Comparison of ENCODE assay signal across 1 cellular context in genomic region chr16:67893791-67894399, GRCh38.
TF ChIP-seq lines count a peak whose summit lies in the region.

No MANE protein-coding gene starts in this region.

TF ChIP-seq in HepG2, 621 proteins besides CTCF, POLR2A, EP300 and RAD21 (continued from another document and continues in another):
- TF ChIP-seq DMTF1 (CRISPR knock-in tag; IDR thresholded peaks at IDR 0.05) (no peak), ZNF18 (CRISPR knock-in tag; IDR thresholded peaks at IDR 0.05; ENCODE audit: insufficient replicate concordance) (no peak), MEIS2 (CRISPR knock-in tag; IDR thresholded peaks at IDR 0.05) (no peak), ZGPAT (CRISPR knock-in tag; IDR thresholded peaks at IDR 0.05) (no peak; the same call in 1 of the 2 replicates), DNMT3B (CRISPR knock-in tag; conservative IDR thresholded peaks at IDR 0.05) (no peak), HMGXB3 (CRISPR knock-in tag; IDR thresholded peaks at IDR 0.05; ENCODE audit: borderline replicate concordance) (no peak), KDM3A (CRISPR knock-in tag; IDR thresholded peaks at IDR 0.05; ENCODE audit: low read depth) (no peak), ZNF430 (CRISPR knock-in tag; IDR thresholded peaks at IDR 0.05) (no peak), MLX (CRISPR knock-in tag; IDR thresholded peaks at IDR 0.05) (no peak), GFI1 (CRISPR knock-in tag; IDR thresholded peaks at IDR 0.05; ENCODE audit: borderline replicate concordance) (no peak), MYPOP (CRISPR knock-in tag; IDR thresholded peaks at IDR 0.05) (peak; percentile 52; the same call in 1 of the 2 replicates), ZNF720 (CRISPR knock-in tag; IDR thresholded peaks at IDR 0.05) (no peak), ZNF503 (CRISPR knock-in tag; IDR thresholded peaks at IDR 0.05) (no peak), ZNF800 (CRISPR knock-in tag; IDR thresholded peaks at IDR 0.05) (no peak; the same call in 1 of the 2 replicates), HIC2 (CRISPR knock-in tag; IDR thresholded peaks at IDR 0.05; ENCODE audit: low read depth) (no peak), CEBPG (CRISPR knock-in tag; IDR thresholded peaks at IDR 0.05) (no peak), ZFP36L1 (CRISPR knock-in tag; IDR thresholded peaks at IDR 0.05) (no peak), ZNF558 (CRISPR knock-in tag; IDR thresholded peaks at IDR 0.05; ENCODE audit: borderline replicate concordance) (peak; percentile 49; the same call in 1 of the 2 replicates), MIXL1 (CRISPR knock-in tag; IDR thresholded peaks at IDR 0.05) (0 out of 2 replicates have a peak, but pooled peaks have one; percentile 9), EED (CRISPR knock-in tag; IDR thresholded peaks at IDR 0.05) (no peak), TOE1 (CRISPR knock-in tag; IDR thresholded peaks at IDR 0.05) (no peak), ZNF180 (CRISPR knock-in tag; IDR thresholded peaks at IDR 0.05; ENCODE audit: borderline replicate concordance, low read depth) (no peak), PRMT3 (CRISPR knock-in tag; IDR thresholded peaks at IDR 0.05; ENCODE audit: borderline replicate concordance, low read depth) (no peak), RARG (CRISPR knock-in tag; IDR thresholded peaks at IDR 0.05; ENCODE audit: low read depth) (no peak), ZBTB2 (CRISPR knock-in tag; IDR thresholded peaks at IDR 0.05; ENCODE audit: low read depth) (no peak), ETV6 (CRISPR knock-in tag; conservative IDR thresholded peaks at IDR 0.05) (no peak), RORA (CRISPR knock-in tag; IDR thresholded peaks at IDR 0.05) (no peak), ZNF780A (CRISPR knock-in tag; IDR thresholded peaks at IDR 0.05) (no peak), PHF21A (CRISPR knock-in tag; IDR thresholded peaks at IDR 0.05) (0 out of 2 replicates have a peak, but pooled peaks have one; percentile 36), E2F1 (CRISPR knock-in tag; IDR thresholded peaks at IDR 0.05) (no peak), ZNF841 (CRISPR knock-in tag; IDR thresholded peaks at IDR 0.05; ENCODE audit: borderline replicate concordance) (no peak), ZNF580 (CRISPR knock-in tag; IDR thresholded peaks at IDR 0.05; ENCODE audit: borderline replicate concordance, low read depth) (0 out of 2 replicates have a peak, but pooled peaks have one; percentile 15), ATRX (CRISPR knock-in tag; IDR thresholded peaks at IDR 0.05; ENCODE audit: borderline replicate concordance) (no peak), ZNF547 (CRISPR knock-in tag; IDR thresholded peaks at IDR 0.05) (no peak; the same call in 1 of the 2 replicates), ZNF383 (CRISPR knock-in tag; IDR thresholded peaks at IDR 0.05; ENCODE audit: borderline replicate concordance) (no peak), MED1 (CRISPR knock-in tag; IDR thresholded peaks at IDR 0.05) (no peak), ZNF614 (CRISPR knock-in tag; IDR thresholded peaks at IDR 0.05; ENCODE audit: borderline replicate concordance) (no peak), ZNF296 (CRISPR knock-in tag; conservative IDR thresholded peaks at IDR 0.05) (peak; percentile 48; the same call in 1 of the 2 replicates)
